In genomic region chr10:102393411-102394078, GRCh38 we compare ENCODE assay signal across 2 cellular contexts.
TF ChIP-seq lines count a peak whose summit lies in the region.

No MANE protein-coding gene starts in this region.

TF ChIP-seq in A549, 52 proteins besides CTCF, POLR2A, EP300 and RAD21:
- TF ChIP-seq JUNB (IDR thresholded peaks at IDR 0.05) (no peak), FOXS1 (CRISPR knock-in tag; IDR thresholded peaks at IDR 0.05) (no peak), SMC3 (IDR thresholded peaks at IDR 0.05) (no peak), NR3C1 (IDR thresholded peaks at IDR 0.05) (no peak), NPAS2 (CRISPR knock-in tag; IDR thresholded peaks at IDR 0.05; ENCODE audit: borderline replicate concordance) (no peak), HMGXB4 (CRISPR knock-in tag; IDR thresholded peaks at IDR 0.05; ENCODE audit: borderline replicate concordance) (no peak), FOSL2 (IDR thresholded peaks at IDR 0.05) (no peak), FOSL2 (CRISPR knock-in tag; IDR thresholded peaks at IDR 0.05) (no peak), TFCP2L1 (CRISPR knock-in tag; IDR thresholded peaks at IDR 0.05) (no peak)

TF ChIP-seq in HCT116, 20 proteins besides CTCF, POLR2A, EP300 and RAD21:
- TF ChIP-seq YY1 (IDR thresholded peaks at IDR 0.05; ENCODE audit: extremely low read depth, insufficient replicate concordance, low read depth, low read length) (peak; percentile 82), EZH2 (IDR thresholded peaks at IDR 0.05) (no peak), ZNF274 (IDR thresholded peaks at IDR 0.05; ENCODE audit: low read depth, low read length) (no peak), EGR1 (IDR thresholded peaks at IDR 0.05; ENCODE audit: low read depth) (no peak), CBX3 (IDR thresholded peaks at IDR 0.05; ENCODE audit: low read depth) (no peak), ZBTB33 (IDR thresholded peaks at IDR 0.05; ENCODE audit: extremely low read depth, insufficient replicate concordance, low read length) (no peak), ATF3 (IDR thresholded peaks at IDR 0.05) (no peak)
